20 cellular contexts compared by ENCODE assay signal in the genomic region with DNA sequence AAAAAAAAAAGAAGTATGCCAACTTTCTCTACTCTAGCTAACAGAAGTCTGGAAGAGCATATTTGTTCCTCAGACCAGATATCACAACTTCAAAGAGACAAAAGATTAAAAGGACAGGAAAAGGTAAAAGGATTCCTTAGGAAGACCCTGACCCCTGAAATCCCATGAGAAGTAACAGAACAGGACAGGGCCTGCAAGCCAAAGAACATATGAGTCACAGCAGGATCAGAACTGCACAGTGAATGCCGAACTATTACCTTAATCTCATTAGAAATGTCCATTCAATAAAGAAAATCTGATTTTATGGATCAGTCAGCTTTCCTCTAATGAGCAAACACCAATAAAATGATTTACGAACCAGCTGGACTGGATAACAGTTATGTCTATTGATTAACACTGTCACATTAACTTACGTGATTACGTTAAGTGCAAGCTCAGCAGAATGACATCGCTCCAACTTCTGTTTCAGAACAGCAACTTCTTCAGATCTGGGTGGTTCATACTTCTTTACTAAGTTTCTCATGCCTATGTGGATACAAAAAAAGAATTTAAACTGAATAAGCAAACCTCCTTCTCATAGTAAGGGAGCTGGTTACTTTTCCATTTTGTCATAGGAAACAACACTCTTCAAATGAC. TPM values are rescaled to one million over a fixed set of nuclear protein-coding genes. Genes with fewer than 3 reads are reported as not detected.
DNase-seq lines count a peak whose midpoint lies in the region; ATAC-seq and TF ChIP-seq lines count a peak whose summit lies in the region.
"Had no signal": no experiment of that assay in that cellular context is flagged by ENCODE, and none has a peak within 500 bp of the region (broad histone marks: within the 10 kb centered on the region; RNA-seq: fewer than 3 reads in every experiment).

No MANE protein-coding gene starts in this region.

- no peak for ATAC-seq in activated T-cell treated with anti-CD3 and anti-CD28 coated beads, Interleukin-2, amount 50 U/mL, for 72 hours (replicated peaks in 1 of 2)
- no peak for ATAC-seq in T-cell (replicated peaks in 1 of 4)
- no peak for ATAC-seq in gastroesophageal sphincter
- no peak for ATAC-seq in stimulated activated effector memory CD8-positive, alpha-beta T cell treated with anti-CD3 and anti-CD28 coated beads, Interleukin-12 subunit alpha, Interleukin-12 subunit beta, amount 100 ng/mL, for 72 hours
- no peak for ATAC-seq in HG03135 (IDR thresholded peaks at IDR 0.05; ENCODE audit: unreplicated experiment)
- no peak for ATAC-seq in aorta (ENCODE audit: low FRiP score)
- ATAC-seq: body of pancreas had no signal

- DNase-seq in activated T-cell treated with anti-CD3 and anti-CD28 coated beads, Interleukin-2, amount 50 U/mL, for 72 hours: no peak
- DNase-seq in activated T-cell treated with anti-CD3 and anti-CD28 coated beads, Interleukin-2, amount 50 U/mL, for 1 hour: no peak
- DNase-seq in T-cell (no peak), superior temporal gyrus (ENCODE audit: extremely low spot score) (no peak), aorta (no peak)
- DNase-seq in stimulated activated effector memory CD8-positive, alpha-beta T cell treated with anti-CD3 and anti-CD28 coated beads, Interleukin-12 subunit alpha, Interleukin-12 subunit beta, amount 100 ng/mL, for 72 hours (ENCODE audit: low spot score in 2 of 2): no peak
- DNase-seq: activated CD8-positive, alpha-beta memory T cell treated with anti-CD3 and anti-CD28 coated beads for 24 hours; activated gamma-delta T cell; body of pancreas; dorsolateral prefrontal cortex; midbrain; NCI-H1105; NCI-H748 treated with DMSO at 0.1 percent for 48 hours; Peyer's patch had no signal

- H3K4me3 ChIP-seq in gastroesophageal sphincter (no peak overlapping the region), aorta (ENCODE audit: low read length in 2 of 2) (no peak overlapping the region)
- H3K4me3 ChIP-seq: body of pancreas, dorsolateral prefrontal cortex, hepatocyte, Peyer's patch had no signal

- peak overlapping the region in 3 of 4 donors; percentile 24 to 41 (median 29) for H3K27ac ChIP-seq in gastroesophageal sphincter
- H3K27ac ChIP-seq in aorta (ENCODE audit: low read depth in 1 of 2, low read length in 2 of 2): no peak overlapping the region
- H3K27ac ChIP-seq: hepatocyte, KMS-11, parathyroid adenoma had no signal

- POLR2A ChIA-PET in T-cell (lab: Charles Lee): interaction anchor here (0.5 to 3.3 kb wide), 13 partner anchors 8 to 870 kb away, joined by 3 to 37 read pairs (median 5); a partner anchor contains a TSS

- TF ChIP-seq EP300 in gastroesophageal sphincter (IDR thresholded peaks at IDR 0.05): no peak

- H3K4me1 ChIP-seq in gastroesophageal sphincter (peaks cover 2 to 17% (median 6%) of the 10 kb centered on the region in 3 donors), aorta (ENCODE audit: control insufficient read depth in 1 of 2, insufficient read depth in 2 of 2, low read length in 2 of 2) (no peaks in the 10 kb centered on the region)
- H3K4me1 ChIP-seq: parathyroid adenoma had no signal

- no peak for TF ChIP-seq POLR2A in gastroesophageal sphincter (IDR thresholded peaks at IDR 0.05)

- CTCF ChIA-PET in T-cell (lab: Charles Lee): interaction anchor here (0.6 to 3.2 kb wide), 14 partner anchors 8 to 521 kb away, joined by 3 to 25 read pairs (median 6); a partner anchor contains a TSS

- no peak for TF ChIP-seq CTCF in gastroesophageal sphincter (IDR thresholded peaks at IDR 0.05)

- peak overlapping the region; percentile 57 for H3K27ac Mint-ChIP-seq in activated T-cell treated with anti-CD3 and anti-CD28 coated beads, Interleukin-2, amount 50 U/mL, for 72 hours
- peak overlapping the region; percentile 81 to 84 for H3K27ac Mint-ChIP-seq in T-cell
- H3K27ac Mint-ChIP-seq in stimulated activated effector memory CD8-positive, alpha-beta T cell treated with anti-CD3 and anti-CD28 coated beads, Interleukin-12 subunit alpha, Interleukin-12 subunit beta, amount 100 ng/mL, for 72 hours: peak overlapping the region; percentile 43
- H3K27ac Mint-ChIP-seq: type B pancreatic cell had no signal

- peaks cover 7% of the 10 kb centered on the region for H3K4me1 Mint-ChIP-seq in activated T-cell treated with anti-CD3 and anti-CD28 coated beads, Interleukin-2, amount 50 U/mL, for 72 hours (ENCODE audit: low read depth)
- H3K4me1 Mint-ChIP-seq in T-cell: peaks cover 33 to 48% (median 33%) of the 10 kb centered on the region in 3 donors
- no peaks in the 10 kb centered on the region for H3K4me1 Mint-ChIP-seq in stimulated activated effector memory CD8-positive, alpha-beta T cell treated with anti-CD3 and anti-CD28 coated beads, Interleukin-12 subunit alpha, Interleukin-12 subunit beta, amount 100 ng/mL, for 72 hours

- WGBS in gastroesophageal sphincter (ENCODE audit: low coverage in 1 of 2), 2 donors: 74 to 93% methylated on average over 5 of the region's 5 CpGs
- WGBS in aorta, 2 donors: 79 to 89% methylated on average over 5 of the region's 5 CpGs

- H3K9me3 ChIP-seq in gastroesophageal sphincter: peaks cover 0 to 5% (median 0%) of the 10 kb centered on the region in 3 donors
- no peaks in the 10 kb centered on the region for H3K9me3 ChIP-seq in aorta (ENCODE audit: control insufficient read depth, low read length)
- H3K9me3 ChIP-seq: body of pancreas, Peyer's patch had no signal

- no peaks in the 10 kb centered on the region for H3K27me3 Mint-ChIP-seq in activated T-cell treated with anti-CD3 and anti-CD28 coated beads, Interleukin-2, amount 50 U/mL, for 72 hours (ENCODE audit: low read depth)
- no peaks in the 10 kb centered on the region for H3K27me3 Mint-ChIP-seq in T-cell
- H3K27me3 Mint-ChIP-seq: type B pancreatic cell had no signal

- H3K4me3 Mint-ChIP-seq in activated T-cell treated with anti-CD3 and anti-CD28 coated beads, Interleukin-2, amount 50 U/mL, for 72 hours: no peak overlapping the region
- no peak overlapping the region for H3K4me3 Mint-ChIP-seq in T-cell
- H3K4me3 Mint-ChIP-seq in stimulated activated effector memory CD8-positive, alpha-beta T cell treated with anti-CD3 and anti-CD28 coated beads, Interleukin-12 subunit alpha, Interleukin-12 subunit beta, amount 100 ng/mL, for 72 hours: no peak overlapping the region
- H3K4me3 Mint-ChIP-seq: type B pancreatic cell had no signal

- H3K36me3 Mint-ChIP-seq in activated T-cell treated with anti-CD3 and anti-CD28 coated beads, Interleukin-2, amount 50 U/mL, for 72 hours (ENCODE audit: insufficient read depth in 2 of 2): peaks cover 5 to 30% of the 10 kb centered on the region in 2 donors
- peaks cover 50% of the 10 kb centered on the region for H3K36me3 Mint-ChIP-seq in T-cell
- peaks cover 100% of the 10 kb centered on the region for H3K36me3 Mint-ChIP-seq in stimulated activated effector memory CD8-positive, alpha-beta T cell treated with anti-CD3 and anti-CD28 coated beads, Interleukin-12 subunit alpha, Interleukin-12 subunit beta, amount 100 ng/mL, for 72 hours

- H3K27me3 ChIP-seq in gastroesophageal sphincter (no peaks in the 10 kb centered on the region), aorta (ENCODE audit: control insufficient read depth in 1 of 2, insufficient read depth in 2 of 2, low read length in 1 of 2) (no peaks in the 10 kb centered on the region)
- H3K27me3 ChIP-seq: body of pancreas, dorsolateral prefrontal cortex, hepatocyte, Peyer's patch had no signal

- H3K9me3 Mint-ChIP-seq in activated T-cell treated with anti-CD3 and anti-CD28 coated beads, Interleukin-2, amount 50 U/mL, for 72 hours: no peaks in the 10 kb centered on the region
- H3K9me3 Mint-ChIP-seq in T-cell: no peaks in the 10 kb centered on the region
- no peaks in the 10 kb centered on the region for H3K9me3 Mint-ChIP-seq in stimulated activated effector memory CD8-positive, alpha-beta T cell treated with anti-CD3 and anti-CD28 coated beads, Interleukin-12 subunit alpha, Interleukin-12 subunit beta, amount 100 ng/mL, for 72 hours
- H3K9me3 Mint-ChIP-seq: type B pancreatic cell had no signal

- H3K36me3 ChIP-seq in gastroesophageal sphincter (peaks cover 6 to 89% of the 10 kb centered on the region in 2 donors), aorta (ENCODE audit: control insufficient read depth in 1 of 2, insufficient read depth in 2 of 2, low read length in 1 of 2) (peaks cover 2 to 8% of the 10 kb centered on the region in 2 donors)

- intact Hi-C loops in aorta (cut with DNase I): loop anchor here in 1 of 2 donors (10.0 kb wide), 2 partner anchors 134 to 264 kb away; a partner anchor contains a TSS

RNA-seq across cellular contexts. Expression of a gene that starts 13.6 kb away (rescaled TPM):
- total RNA-seq in activated T-cell treated with anti-CD3 and anti-CD28 coated beads, Interleukin-2, amount 50 U/mL, for 72 hours: 10 to 100 TPM; 58.0 to 64.6 TPM
- total RNA-seq in T-cell (100 to 1,000 TPM in 2 of 5 donors, 10 to 100 TPM in 3; 64.2 to 276 (median 72.9) TPM), gastroesophageal sphincter (100 to 1,000 TPM in 2 of 4 donors, 10 to 100 TPM in 2; 32.0 to 125 (median 81.0) TPM), aorta (10 to 100 TPM; 83.4 to 96.9 TPM)
- polyA plus RNA-seq in aorta: 10 to 100 TPM; 23.0 to 35.4 TPM

Comparison
In these comparisons a context has a peak if more than half of its experiments do, and no peak if none do; other contexts are left out.
1. H3K27ac ChIP-seq: peak in gastroesophageal sphincter (3 of 4); none in aorta (0 of 2).
2. Peak in every context shown above with its lines, with median percentiles within 50 percentile points of each other: H3K27ac Mint-ChIP-seq.